Comparison of ENCODE assay signal across 12 cellular contexts in genomic region chr14:26008290-26008689, GRCh38.
A peak's percentile ranks its signal among the peaks of the same experiment; 100 is the strongest.
DNase-seq lines count a peak whose midpoint lies in the region; TF ChIP-seq lines count a peak whose summit lies in the region.
"Had no signal": no experiment of that assay in that cellular context is flagged by ENCODE, and none has a peak within 500 bp of the region (broad histone marks: within the 10 kb centered on the region; RNA-seq: fewer than 3 reads in every experiment).

No MANE protein-coding gene starts in this region.

- H3K27me3 Mint-ChIP-seq in activated T-helper 1 cell treated with anti-CD3 and anti-CD28 coated beads, Interleukin-12 subunit alpha, Interleukin-12 subunit beta, Interleukin-2, Interleukin-4 antibody, amounts not matched to agents 30 ng/mL and 10 ng/mL and 1 ng/mL, durations not matched to agents 14 hours and 24 hours and 36 hours (ENCODE audit: insufficient read depth), result no peaks in the 10 kb centered on the region
- H3K27me3 Mint-ChIP-seq: CD4-positive, alpha-beta memory T cell had no signal

- intact Hi-C loops in posterior cingulate gyrus (cut with DNase I), result no loop called here
- intact Hi-C loops in activated T-helper 1 cell treated with anti-CD3 and anti-CD28 coated beads, Interleukin-12 subunit alpha, Interleukin-12 subunit beta, Interleukin-2, Interleukin-4 antibody, amounts not matched to agents 30 ng/mL and 10 ng/mL and 1 ng/mL, durations not matched to agents 14 hours and 24 hours and 36 hours (cut with micrococcal nuclease), result no loop called here

- H3K36me3 Mint-ChIP-seq in activated T-helper 1 cell treated with anti-CD3 and anti-CD28 coated beads, Interleukin-12 subunit alpha, Interleukin-12 subunit beta, Interleukin-2, Interleukin-4 antibody, amounts not matched to agents 30 ng/mL and 10 ng/mL and 1 ng/mL, durations not matched to agents 14 hours and 24 hours and 36 hours (ENCODE audit: low read depth), result no peaks in the 10 kb centered on the region
- H3K36me3 Mint-ChIP-seq: CD4-positive, alpha-beta memory T cell had no signal

- peak; percentile 3 for TF ChIP-seq CTCF in GM12873 (IDR thresholded peaks at IDR 0.05; ENCODE audit: insufficient read depth, low read depth, low read length, missing control alignments)
- peak; percentile 8 for TF ChIP-seq CTCF in cardiac fibroblast (IDR thresholded peaks at IDR 0.05; ENCODE audit: low read depth, low read length)

- DNase-seq in NCI-H146 (lab: John Stamatoyannopoulos, UW), result peak; percentile 51
- peak in 1 of 2 donors; percentile 27 for DNase-seq in cardiac fibroblast (ENCODE audit: low read depth in 2 of 2)
- DNase-seq in kidney tubule cell (ENCODE audit: low spot score), result peak; percentile 14
- DNase-seq in posterior cingulate gyrus, result no peak
- DNase-seq in activated T-helper 1 cell treated with anti-CD3 and anti-CD28 coated beads, Interleukin-12 subunit alpha, Interleukin-12 subunit beta, Interleukin-2, Interleukin-4 antibody, amounts not matched to agents 30 ng/mL and 10 ng/mL and 1 ng/mL, durations not matched to agents 14 hours and 24 hours and 36 hours (ENCODE audit: low spot score), result no peak
- no peak for DNase-seq in NCI-H2227 (lab: John Stamatoyannopoulos, UW; ENCODE audit: unreplicated experiment)
- DNase-seq in epidermal melanocyte (ENCODE audit: insufficient read length, low spot score), result no peak
- DNase-seq: brain microvascular endothelial cell; CD4-positive, alpha-beta memory T cell; left colon had no signal

- no peak overlapping the region for H3K4me3 Mint-ChIP-seq in activated T-helper 1 cell treated with anti-CD3 and anti-CD28 coated beads, Interleukin-12 subunit alpha, Interleukin-12 subunit beta, Interleukin-2, Interleukin-4 antibody, amounts not matched to agents 30 ng/mL and 10 ng/mL and 1 ng/mL, durations not matched to agents 14 hours and 24 hours and 36 hours
- H3K4me3 Mint-ChIP-seq: CD4-positive, alpha-beta memory T cell had no signal

- H3K27ac Mint-ChIP-seq in activated T-helper 1 cell treated with anti-CD3 and anti-CD28 coated beads, Interleukin-12 subunit alpha, Interleukin-12 subunit beta, Interleukin-2, Interleukin-4 antibody, amounts not matched to agents 30 ng/mL and 10 ng/mL and 1 ng/mL, durations not matched to agents 14 hours and 24 hours and 36 hours, result no peak overlapping the region
- H3K27ac Mint-ChIP-seq: CD4-positive, alpha-beta memory T cell had no signal

- H3K9me3 Mint-ChIP-seq in activated T-helper 1 cell treated with anti-CD3 and anti-CD28 coated beads, Interleukin-12 subunit alpha, Interleukin-12 subunit beta, Interleukin-2, Interleukin-4 antibody, amounts not matched to agents 30 ng/mL and 10 ng/mL and 1 ng/mL, durations not matched to agents 14 hours and 24 hours and 36 hours, result peaks cover 27% of the 10 kb centered on the region

- H3K4me3 ChIP-seq in cardiac fibroblast (replicated peaks in 1 of 2; ENCODE audit: low read depth in 2 of 2, low read length in 2 of 2), result no peak overlapping the region
- H3K4me3 ChIP-seq: SJSA1 had no signal

- no peaks in the 10 kb centered on the region for H3K4me1 Mint-ChIP-seq in activated T-helper 1 cell treated with anti-CD3 and anti-CD28 coated beads, Interleukin-12 subunit alpha, Interleukin-12 subunit beta, Interleukin-2, Interleukin-4 antibody, amounts not matched to agents 30 ng/mL and 10 ng/mL and 1 ng/mL, durations not matched to agents 14 hours and 24 hours and 36 hours (ENCODE audit: low read depth)
- H3K4me1 Mint-ChIP-seq: CD4-positive, alpha-beta memory T cell had no signal

Comparison
In these comparisons a context has a peak if more than half of its experiments do, and no peak if none do; other contexts are left out.
1. DNase-seq: peak in NCI-H146 (single experiment) and kidney tubule cell (single experiment); none in posterior cingulate gyrus (0 of 10), activated T-helper 1 cell treated with anti-CD3 and anti-CD28 coated beads, Interleukin-12 subunit alpha, Interleukin-12 subunit beta, Interleukin-2, Interleukin-4 antibody, amounts not matched to agents 30 ng/mL and 10 ng/mL and 1 ng/mL, durations not matched to agents 14 hours and 24 hours and 36 hours (single experiment), NCI-H2227 (single experiment) and epidermal melanocyte (single experiment).